Comparison of ENCODE assay signal across 8 cellular contexts in the genomic region with DNA sequence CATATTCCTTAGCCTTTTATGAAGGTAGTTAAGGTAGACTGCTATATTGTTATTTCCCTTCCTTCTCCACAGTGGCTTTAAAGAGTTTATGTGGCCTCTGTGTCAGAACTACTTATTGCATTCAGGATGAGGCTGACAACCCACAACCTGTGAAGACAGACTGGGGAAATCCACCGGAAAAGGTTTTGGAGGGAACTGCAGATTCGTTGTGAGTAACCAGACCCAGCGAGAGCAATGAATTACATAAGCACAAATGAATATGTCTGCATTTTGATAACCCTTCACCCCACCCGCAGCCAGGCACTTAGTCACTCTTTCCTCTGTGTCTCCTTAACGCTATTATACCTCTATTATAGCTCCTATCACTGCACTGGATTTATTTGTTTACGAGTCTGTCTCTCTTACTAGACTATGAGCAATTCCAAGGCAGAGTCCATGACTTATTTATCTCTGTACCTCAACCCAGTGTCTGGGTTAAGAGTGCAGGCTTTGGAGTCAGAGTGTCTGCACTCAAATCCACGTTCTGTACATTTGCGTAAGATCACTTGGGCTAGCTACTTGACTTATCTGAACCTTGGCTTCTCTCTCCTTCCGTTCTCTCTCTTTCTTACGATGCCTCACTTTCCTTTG. TPM values are rescaled to one million over a fixed set of nuclear protein-coding genes. Genes with fewer than 3 reads are reported as not detected.
DNase-seq lines count a peak whose midpoint lies in the region; ATAC-seq and TF ChIP-seq lines count a peak whose summit lies in the region.

No MANE protein-coding gene starts in this region.

- ATAC-seq in GM19455 (IDR thresholded peaks at IDR 0.05; ENCODE audit: unreplicated experiment) = peak; percentile 44
- ATAC-seq in activated CD4-positive, alpha-beta T cell treated with anti-CD3 and anti-CD28 coated beads for 36 hours = peak; percentile 76
- peak; percentile 76 for ATAC-seq in effector memory CD8-positive, alpha-beta T cell (replicated peaks)

- no peak for TF ChIP-seq CTCF in KMS-11 (conservative IDR thresholded peaks at IDR 0.05; ENCODE audit: low read depth, low read length)
- TF ChIP-seq CTCF in osteocyte (IDR thresholded peaks at IDR 0.05) = no peak
- TF ChIP-seq CTCF in endodermal cell (conservative IDR thresholded peaks at IDR 0.05) = no peak

- H3K4me1 Mint-ChIP-seq in activated CD4-positive, alpha-beta T cell treated with anti-CD3 and anti-CD28 coated beads for 36 hours = peaks cover 40% of the 10 kb centered on the region
- H3K4me1 Mint-ChIP-seq in effector memory CD8-positive, alpha-beta T cell (ENCODE audit: low read depth in 2 of 2) = peaks cover 33 to 38% of the 10 kb centered on the region in 2 donors
- H3K4me1 Mint-ChIP-seq in osteocyte (ENCODE audit: unreplicated experiment) = peaks cover 34% of the 10 kb centered on the region
- no peaks in the 10 kb centered on the region for H3K4me1 Mint-ChIP-seq in endodermal cell

- H3K4me3 Mint-ChIP-seq in activated CD4-positive, alpha-beta T cell treated with anti-CD3 and anti-CD28 coated beads for 36 hours = peak overlapping the region; percentile 61
- H3K4me3 Mint-ChIP-seq in effector memory CD8-positive, alpha-beta T cell = peak overlapping the region; percentile 58 to 72
- no peak overlapping the region for H3K4me3 Mint-ChIP-seq in osteocyte (ENCODE audit: unreplicated experiment)
- no peak overlapping the region for H3K4me3 Mint-ChIP-seq in endodermal cell

- no peak overlapping the region for H3K27ac Mint-ChIP-seq in activated CD4-positive, alpha-beta T cell treated with anti-CD3 and anti-CD28 coated beads for 36 hours
- peak overlapping the region in 1 of 2 donors; percentile 91 for H3K27ac Mint-ChIP-seq in effector memory CD8-positive, alpha-beta T cell
- no peak overlapping the region for H3K27ac Mint-ChIP-seq in osteocyte (ENCODE audit: unreplicated experiment)
- H3K27ac Mint-ChIP-seq in endodermal cell = no peak overlapping the region

- no peaks in the 10 kb centered on the region for H3K27me3 ChIP-seq in KMS-11 (ENCODE audit: insufficient read depth, low read depth)
- H3K27me3 ChIP-seq in endodermal cell (ENCODE audit: control insufficient read depth, insufficient read depth, low read length, poor library complexity, severe bottlenecking) = no peaks in the 10 kb centered on the region

- CTCF ChIA-PET in activated CD4-positive, alpha-beta T cell treated with anti-CD3 and anti-CD28 coated beads for 36 hours (lab: Charles Lee) = interaction anchor here (0.6 to 3.5 kb wide), 4 partner anchors 14 to 968 kb away, joined by 3 to 37 read pairs (median 5); a partner anchor contains a TSS

- H3K27me3 Mint-ChIP-seq in activated CD4-positive, alpha-beta T cell treated with anti-CD3 and anti-CD28 coated beads for 36 hours = no peaks in the 10 kb centered on the region
- no peaks in the 10 kb centered on the region for H3K27me3 Mint-ChIP-seq in effector memory CD8-positive, alpha-beta T cell
- no peaks in the 10 kb centered on the region for H3K27me3 Mint-ChIP-seq in osteocyte (ENCODE audit: unreplicated experiment)
- peaks cover 8% of the 10 kb centered on the region for H3K27me3 Mint-ChIP-seq in endodermal cell (ENCODE audit: insufficient read depth)

- H3K4me3 ChIP-seq in KMS-11 (IDR thresholded peaks at IDR 0.05; ENCODE audit: insufficient read depth, low read depth, low read length) (no peak overlapping the region), endodermal cell (ENCODE audit: low read length) (no peak overlapping the region)

- H4K20me1 ChIP-seq in KMS-11 (ENCODE audit: insufficient read depth) = no peaks in the 10 kb centered on the region

- H3K4me2 ChIP-seq in KMS-11 = 0 out of 2 replicates have a peak overlapping the region, but pooled peaks have one; percentile 18

- POLR2A ChIA-PET in activated CD4-positive, alpha-beta T cell treated with anti-CD3 and anti-CD28 coated beads for 36 hours (lab: Charles Lee) = interaction anchor here (1.0 kb wide), 1 partner anchor 19 kb away, joined by 5 read pairs; a partner anchor contains a TSS

- peak; percentile 86 for DNase-seq in activated CD4-positive, alpha-beta T cell treated with anti-CD3 and anti-CD28 coated beads for 36 hours
- DNase-seq in effector memory CD8-positive, alpha-beta T cell = peak; percentile 70 to 75 (median 73)
- peak; percentile 52 to 88 for DNase-seq in stimulated activated CD4-positive, alpha-beta T cell treated with anti-CD3 and anti-CD28 coated beads, Interleukin-4, amount 100 ng/mL, for 4 hours
- DNase-seq in osteocyte (ENCODE audit: extremely low spot score, unreplicated experiment) (no peak), GM03348 (ENCODE audit: low spot score) (no peak), endodermal cell (no peak)

- no peak overlapping the region for H2AFZ ChIP-seq in KMS-11 (ENCODE audit: low read depth)

- peaks cover 2% of the 10 kb centered on the region for H3K36me3 Mint-ChIP-seq in activated CD4-positive, alpha-beta T cell treated with anti-CD3 and anti-CD28 coated beads for 36 hours (ENCODE audit: low read depth)
- H3K36me3 Mint-ChIP-seq in effector memory CD8-positive, alpha-beta T cell (ENCODE audit: insufficient read depth) = peaks cover 23% of the 10 kb centered on the region
- H3K36me3 Mint-ChIP-seq in osteocyte (ENCODE audit: unreplicated experiment) (no peaks in the 10 kb centered on the region), endodermal cell (ENCODE audit: low read depth) (no peaks in the 10 kb centered on the region)

- WGBS in endodermal cell (ENCODE audit: insufficient coverage in 1 of 2, insufficient read length in 1 of 2), 2 experiments = 92 to 93% methylated on average over 6 to 10 of the region's 10 CpGs

- intact Hi-C loops in activated CD4-positive, alpha-beta T cell treated with anti-CD3 and anti-CD28 coated beads for 36 hours (cut with DNase I, micrococcal nuclease) = loop anchor here (1.0 to 10.0 kb wide), 12 partner anchors 20 to 1757 kb away; a partner anchor contains a TSS

- no peaks in the 10 kb centered on the region for H3K9me3 ChIP-seq in endodermal cell (ENCODE audit: control insufficient read depth, low read length)

- H3K9ac ChIP-seq in KMS-11 (no peak overlapping the region), endodermal cell (ENCODE audit: extremely low read depth, low read length, poor library complexity, severe bottlenecking) (no peak overlapping the region)

- H3K4me1 ChIP-seq in KMS-11 (ENCODE audit: low read depth, poor library complexity, severe bottlenecking) = peaks cover 56% of the 10 kb centered on the region
- peaks cover 7% of the 10 kb centered on the region for H3K4me1 ChIP-seq in endodermal cell (ENCODE audit: control insufficient read depth, insufficient read depth, low read length)

- no peaks in the 10 kb centered on the region for H3K9me3 Mint-ChIP-seq in activated CD4-positive, alpha-beta T cell treated with anti-CD3 and anti-CD28 coated beads for 36 hours (ENCODE audit: low read depth)
- H3K9me3 Mint-ChIP-seq in effector memory CD8-positive, alpha-beta T cell = no peaks in the 10 kb centered on the region
- no peaks in the 10 kb centered on the region for H3K9me3 Mint-ChIP-seq in osteocyte (ENCODE audit: unreplicated experiment)
- H3K9me3 Mint-ChIP-seq in endodermal cell = no peaks in the 10 kb centered on the region

- H3K27ac ChIP-seq in KMS-11 (peak overlapping the region; percentile 12; the same call in 1 of the 2 replicates), endodermal cell (ENCODE audit: low read depth, low read length) (no peak overlapping the region)

- no peaks in the 10 kb centered on the region for H3K36me3 ChIP-seq in KMS-11 (ENCODE audit: insufficient read depth)
- no peaks in the 10 kb centered on the region for H3K36me3 ChIP-seq in endodermal cell (ENCODE audit: control insufficient read depth, insufficient read depth, low read length)

- H3K79me2 ChIP-seq in KMS-11 (ENCODE audit: insufficient read depth, low read depth) = no peaks in the 10 kb centered on the region

RNA-seq across cellular contexts. Expression of a gene that starts 19.2 kb away (rescaled TPM):
- under 1 TPM; 0.14 to 0.25 TPM for total RNA-seq in activated CD4-positive, alpha-beta T cell treated with anti-CD3 and anti-CD28 coated beads for 36 hours
- total RNA-seq in osteocyte = 0.37 and 0.51 TPM in 2 replicates
- total RNA-seq in endodermal cell = under 1 TPM; 0.29 to 0.44 TPM
- 1.1 TPM for polyA plus RNA-seq in endodermal cell (2013, experiment 1 of 2)
- 0.83 TPM for polyA plus RNA-seq in endodermal cell (2013, experiment 2 of 2)

RNA-seq across cellular contexts. Expression of a gene that starts 19.5 kb away (rescaled TPM):
- 10 to 100 TPM; 39.1 to 44.2 TPM for total RNA-seq in activated CD4-positive, alpha-beta T cell treated with anti-CD3 and anti-CD28 coated beads for 36 hours
- total RNA-seq in osteocyte = 79.2 and 84.6 TPM in 2 replicates
- total RNA-seq in endodermal cell = 10 to 100 TPM; 46.8 to 54.0 TPM
- polyA plus RNA-seq in endodermal cell (2013, experiment 1 of 2) = 47.8 TPM
- 42.1 TPM for polyA plus RNA-seq in endodermal cell (2013, experiment 2 of 2)

Comparison
In these comparisons a context has a peak if more than half of its experiments do, and no peak if none do; other contexts are left out.
1. DNase-seq: peak in activated CD4-positive, alpha-beta T cell treated with anti-CD3 and anti-CD28 coated beads for 36 hours (single experiment), effector memory CD8-positive, alpha-beta T cell (3 of 3) and stimulated activated CD4-positive, alpha-beta T cell treated with anti-CD3 and anti-CD28 coated beads, Interleukin-4, amount 100 ng/mL, for 4 hours (2 of 2); none in osteocyte (single experiment), GM03348 (single experiment) and endodermal cell (single experiment).
2. H3K4me3 Mint-ChIP-seq: peak in activated CD4-positive, alpha-beta T cell treated with anti-CD3 and anti-CD28 coated beads for 36 hours (single experiment) and effector memory CD8-positive, alpha-beta T cell (2 of 2); none in osteocyte (single experiment) and endodermal cell (single experiment).
3. Peak in every context shown above with its lines, with median percentiles within 50 percentile points of each other: ATAC-seq.